Comparison of ENCODE assay signal across 9 cellular contexts in the genomic region with DNA sequence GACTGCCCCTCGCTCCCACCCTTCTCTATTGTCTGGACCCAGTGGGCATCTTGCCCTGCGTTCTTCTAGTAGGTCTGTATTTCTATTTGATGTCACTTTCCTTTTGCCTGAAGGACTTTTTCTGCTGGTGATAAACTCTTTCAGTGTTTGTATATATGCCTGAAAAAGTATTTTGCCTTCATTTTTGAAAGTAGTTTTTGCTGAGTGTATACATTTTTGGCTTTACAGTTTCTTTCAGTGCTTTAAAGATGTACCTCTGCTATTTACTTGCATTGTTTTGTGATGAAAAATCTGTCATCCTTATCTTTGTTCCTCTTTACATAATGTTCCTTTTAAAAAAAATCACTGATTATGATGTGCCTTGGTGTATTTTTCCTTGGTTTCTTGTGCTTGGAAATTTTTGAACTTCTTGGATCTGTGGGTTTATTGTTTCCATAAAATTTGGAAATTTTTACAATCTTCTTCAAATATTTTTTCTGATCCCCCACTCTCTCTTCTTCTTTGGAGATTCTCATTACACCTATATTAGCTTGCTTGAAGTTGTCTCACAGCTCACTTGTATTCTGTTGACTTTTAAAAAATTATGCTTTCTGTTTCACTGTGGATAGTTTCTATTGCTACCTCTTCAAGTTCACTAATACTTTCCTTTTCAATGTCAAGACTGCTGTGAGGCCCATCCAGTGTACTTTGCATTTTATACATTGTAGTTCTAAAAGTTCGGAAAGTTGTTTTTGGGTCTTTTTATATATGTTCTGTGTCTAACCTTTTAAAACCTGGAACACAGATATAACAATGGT.
DNase-seq lines count a peak whose midpoint lies in the region; ATAC-seq and TF ChIP-seq lines count a peak whose summit lies in the region.
"Had no signal": no experiment of that assay in that cellular context is flagged by ENCODE, and none has a peak within 500 bp of the region (broad histone marks: within the 10 kb centered on the region; RNA-seq: fewer than 3 reads in every experiment).

No MANE protein-coding gene starts in this region.

- ATAC-seq in GM21737 (IDR thresholded peaks at IDR 0.05; ENCODE audit: unreplicated experiment) (peak; percentile 79), HG03432 (IDR thresholded peaks at IDR 0.05; ENCODE audit: unreplicated experiment) (peak; percentile 76)
- ATAC-seq in natural killer cell treated with Interleukin-12 subunit alpha and Interleukin-12 subunit beta and Interleukin-15 and Interleukin-18, amount 100 ng/mL, for 72 hours: no peak

- no peak for TF ChIP-seq CTCF in chondrocyte (IDR thresholded peaks at IDR 0.05)

- H3K9me3 Mint-ChIP-seq in T-helper 1 cell treated with Interleukin-12 subunit alpha and Interleukin-12 subunit beta and Interleukin-4 antibody, amounts not matched to agents 30 μg/mL and 1 μg/mL, for 36 hours: no peaks in the 10 kb centered on the region
- H3K9me3 Mint-ChIP-seq in natural killer cell treated with Interleukin-12 subunit alpha and Interleukin-12 subunit beta and Interleukin-15 and Interleukin-18, amount 100 ng/mL, for 72 hours: no peaks in the 10 kb centered on the region
- no peaks in the 10 kb centered on the region for H3K9me3 Mint-ChIP-seq in chondrocyte (ENCODE audit: low read depth)
- H3K9me3 Mint-ChIP-seq: dendritic cell treated with granulocyte-macrophage colony-stimulating factor and Interleukin-4, amounts not matched to agents 40 ng/mL and 50 ng/mL, for 4 days had no signal

- H3K4me1 Mint-ChIP-seq in T-helper 1 cell treated with Interleukin-12 subunit alpha and Interleukin-12 subunit beta and Interleukin-4 antibody, amounts not matched to agents 30 μg/mL and 1 μg/mL, for 36 hours (ENCODE audit: low read depth): peaks cover 75% of the 10 kb centered on the region
- H3K4me1 Mint-ChIP-seq in natural killer cell treated with Interleukin-12 subunit alpha and Interleukin-12 subunit beta and Interleukin-15 and Interleukin-18, amount 100 ng/mL, for 72 hours (ENCODE audit: low read depth in 2 of 2): peaks cover 61 to 69% of the 10 kb centered on the region in 2 donors
- peaks cover 16% of the 10 kb centered on the region for H3K4me1 Mint-ChIP-seq in chondrocyte (ENCODE audit: low read depth)

- no peaks in the 10 kb centered on the region for H3K27me3 Mint-ChIP-seq in T-helper 1 cell treated with Interleukin-12 subunit alpha and Interleukin-12 subunit beta and Interleukin-4 antibody, amounts not matched to agents 30 μg/mL and 1 μg/mL, for 36 hours (ENCODE audit: low read depth)
- H3K27me3 Mint-ChIP-seq in natural killer cell treated with Interleukin-12 subunit alpha and Interleukin-12 subunit beta and Interleukin-15 and Interleukin-18, amount 100 ng/mL, for 72 hours: no peaks in the 10 kb centered on the region
- H3K27me3 Mint-ChIP-seq in chondrocyte (ENCODE audit: low read depth): no peaks in the 10 kb centered on the region
- H3K27me3 Mint-ChIP-seq: dendritic cell treated with granulocyte-macrophage colony-stimulating factor and Interleukin-4, amounts not matched to agents 40 ng/mL and 50 ng/mL, for 4 days had no signal

- H3K4me3 Mint-ChIP-seq in T-helper 1 cell treated with Interleukin-12 subunit alpha and Interleukin-12 subunit beta and Interleukin-4 antibody, amounts not matched to agents 30 μg/mL and 1 μg/mL, for 36 hours: peak overlapping the region; percentile 40
- peak overlapping the region; percentile 12 for H3K4me3 Mint-ChIP-seq in natural killer cell treated with Interleukin-12 subunit alpha and Interleukin-12 subunit beta and Interleukin-15 and Interleukin-18, amount 100 ng/mL, for 72 hours
- H3K4me3 Mint-ChIP-seq in chondrocyte (ENCODE audit: unreplicated experiment): no peak overlapping the region
- H3K4me3 Mint-ChIP-seq: dendritic cell treated with granulocyte-macrophage colony-stimulating factor and Interleukin-4, amounts not matched to agents 40 ng/mL and 50 ng/mL, for 4 days had no signal

- peak overlapping the region; percentile 80 for H3K27ac Mint-ChIP-seq in T-helper 1 cell treated with Interleukin-12 subunit alpha and Interleukin-12 subunit beta and Interleukin-4 antibody, amounts not matched to agents 30 μg/mL and 1 μg/mL, for 36 hours
- H3K27ac Mint-ChIP-seq in natural killer cell treated with Interleukin-12 subunit alpha and Interleukin-12 subunit beta and Interleukin-15 and Interleukin-18, amount 100 ng/mL, for 72 hours: peak overlapping the region; percentile 55 to 87
- H3K27ac Mint-ChIP-seq in chondrocyte (ENCODE audit: unreplicated experiment): no peak overlapping the region
- H3K27ac Mint-ChIP-seq: dendritic cell treated with granulocyte-macrophage colony-stimulating factor and Interleukin-4, amounts not matched to agents 40 ng/mL and 50 ng/mL, for 4 days had no signal

- peaks cover 70% of the 10 kb centered on the region for H3K36me3 Mint-ChIP-seq in T-helper 1 cell treated with Interleukin-12 subunit alpha and Interleukin-12 subunit beta and Interleukin-4 antibody, amounts not matched to agents 30 μg/mL and 1 μg/mL, for 36 hours (ENCODE audit: low read depth)
- peaks cover 72% of the 10 kb centered on the region for H3K36me3 Mint-ChIP-seq in natural killer cell treated with Interleukin-12 subunit alpha and Interleukin-12 subunit beta and Interleukin-15 and Interleukin-18, amount 100 ng/mL, for 72 hours
- peaks cover 79% of the 10 kb centered on the region for H3K36me3 Mint-ChIP-seq in chondrocyte (ENCODE audit: low read depth)

- DNase-seq in T-helper 1 cell (no peak), hypothalamus (lab: John Stamatoyannopoulos, UW) (no peak), activated gamma-delta T cell treated with Interleukin-2 at 50 U/mL for 16 hours (no peak), chondrocyte (ENCODE audit: low spot score) (no peak)
- no peak for DNase-seq in natural killer cell treated with Interleukin-12 subunit alpha and Interleukin-12 subunit beta and Interleukin-15 and Interleukin-18, amount 100 ng/mL, for 72 hours (ENCODE audit: low spot score)

Comparison
In these comparisons a context has a peak if more than half of its experiments do, and no peak if none do; other contexts are left out.
1. ATAC-seq: peak in GM21737 (single experiment) and HG03432 (single experiment); none in natural killer cell treated with Interleukin-12 subunit alpha and Interleukin-12 subunit beta and Interleukin-15 and Interleukin-18, amount 100 ng/mL, for 72 hours (0 of 2).